5 cellular contexts compared by ENCODE assay signal in genomic region chr10:133448120-133448519, GRCh38.
"Had no signal": no experiment of that assay in that cellular context is flagged by ENCODE, and none has a peak within 500 bp of the region (broad histone marks: within the 10 kb centered on the region; RNA-seq: fewer than 3 reads in every experiment).

No MANE protein-coding gene starts in this region.

- H3K4me3 ChIP-seq: GM23338 had no signal

- ATAC-seq: GM23338 had no signal

- DNase-seq: H9, HCEC 1CT, HFFc6, KG1 had no signal
